1 cellular context compared by ENCODE assay signal in the genomic region with DNA sequence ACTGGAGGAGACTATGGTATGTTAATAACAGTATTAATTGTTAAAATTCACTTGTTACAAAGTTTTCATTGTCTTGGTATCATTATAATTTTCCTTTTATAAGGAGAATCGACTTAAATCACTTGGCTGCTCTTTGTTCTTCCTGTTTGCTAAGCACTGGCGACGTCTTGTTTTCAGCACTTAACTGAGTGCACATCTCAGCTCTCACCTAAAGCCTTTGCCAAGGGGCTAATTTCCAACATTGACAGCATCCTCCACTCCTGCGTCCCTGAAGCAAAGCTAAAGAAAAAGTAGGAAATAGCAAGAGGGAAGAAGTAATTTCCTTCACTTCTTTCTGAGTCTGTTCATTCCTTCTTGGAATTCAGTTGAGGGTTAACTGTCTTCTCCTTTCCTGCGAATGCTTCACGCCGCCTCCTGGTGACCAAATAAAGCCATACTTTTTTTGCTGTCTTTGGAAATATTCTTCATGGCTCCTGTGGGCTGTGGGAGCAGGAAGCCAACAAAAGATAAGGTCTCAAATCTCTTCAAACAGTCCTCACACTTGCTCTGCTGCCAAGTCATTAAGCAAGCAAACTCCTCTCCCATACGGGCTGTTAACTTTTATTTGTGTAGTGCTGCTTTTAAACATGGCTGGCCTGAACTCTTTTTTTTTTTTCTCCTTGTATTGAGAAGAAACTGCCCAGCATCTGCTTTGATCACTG.
TF ChIP-seq lines count a peak whose summit lies in the region.

No MANE protein-coding gene starts in this region.

TF ChIP-seq in GM23338, 12 proteins besides CTCF, POLR2A, EP300 and RAD21 (continued from another document):
- TF ChIP-seq, protein P1, sequence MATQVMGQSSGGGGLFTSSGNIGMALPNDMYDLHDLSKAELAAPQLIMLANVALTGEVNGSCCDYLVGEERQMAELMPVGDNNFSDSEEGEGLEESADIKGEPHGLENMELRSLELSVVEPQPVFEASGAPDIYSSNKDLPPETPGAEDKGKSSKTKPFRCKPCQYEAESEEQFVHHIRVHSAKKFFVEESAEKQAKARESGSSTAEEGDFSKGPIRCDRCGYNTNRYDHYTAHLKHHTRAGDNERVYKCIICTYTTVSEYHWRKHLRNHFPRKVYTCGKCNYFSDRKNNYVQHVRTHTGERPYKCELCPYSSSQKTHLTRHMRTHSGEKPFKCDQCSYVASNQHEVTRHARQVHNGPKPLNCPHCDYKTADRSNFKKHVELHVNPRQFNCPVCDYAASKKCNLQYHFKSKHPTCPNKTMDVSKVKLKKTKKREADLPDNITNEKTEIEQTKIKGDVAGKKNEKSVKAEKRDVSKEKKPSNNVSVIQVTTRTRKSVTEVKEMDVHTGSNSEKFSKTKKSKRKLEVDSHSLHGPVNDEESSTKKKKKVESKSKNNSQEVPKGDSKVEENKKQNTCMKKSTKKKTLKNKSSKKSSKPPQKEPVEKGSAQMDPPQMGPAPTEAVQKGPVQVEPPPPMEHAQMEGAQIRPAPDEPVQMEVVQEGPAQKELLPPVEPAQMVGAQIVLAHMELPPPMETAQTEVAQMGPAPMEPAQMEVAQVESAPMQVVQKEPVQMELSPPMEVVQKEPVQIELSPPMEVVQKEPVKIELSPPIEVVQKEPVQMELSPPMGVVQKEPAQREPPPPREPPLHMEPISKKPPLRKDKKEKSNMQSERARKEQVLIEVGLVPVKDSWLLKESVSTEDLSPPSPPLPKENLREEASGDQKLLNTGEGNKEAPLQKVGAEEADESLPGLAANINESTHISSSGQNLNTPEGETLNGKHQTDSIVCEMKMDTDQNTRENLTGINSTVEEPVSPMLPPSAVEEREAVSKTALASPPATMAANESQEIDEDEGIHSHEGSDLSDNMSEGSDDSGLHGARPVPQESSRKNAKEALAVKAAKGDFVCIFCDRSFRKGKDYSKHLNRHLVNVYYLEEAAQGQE (IDR thresholded peaks at IDR 0.05; ENCODE audit: unreplicated experiment): no peak
- TF ChIP-seq EZH2 (IDR thresholded peaks at IDR 0.05; ENCODE audit: low read depth, unreplicated experiment) (no peak), STAT1 (IDR thresholded peaks at IDR 0.05; ENCODE audit: unreplicated experiment) (no peak), ZNF331 (CRISPR knock-in tag; IDR thresholded peaks at IDR 0.05; ENCODE audit: low read depth) (no peak)
- TF ChIP-seq, protein P2, sequence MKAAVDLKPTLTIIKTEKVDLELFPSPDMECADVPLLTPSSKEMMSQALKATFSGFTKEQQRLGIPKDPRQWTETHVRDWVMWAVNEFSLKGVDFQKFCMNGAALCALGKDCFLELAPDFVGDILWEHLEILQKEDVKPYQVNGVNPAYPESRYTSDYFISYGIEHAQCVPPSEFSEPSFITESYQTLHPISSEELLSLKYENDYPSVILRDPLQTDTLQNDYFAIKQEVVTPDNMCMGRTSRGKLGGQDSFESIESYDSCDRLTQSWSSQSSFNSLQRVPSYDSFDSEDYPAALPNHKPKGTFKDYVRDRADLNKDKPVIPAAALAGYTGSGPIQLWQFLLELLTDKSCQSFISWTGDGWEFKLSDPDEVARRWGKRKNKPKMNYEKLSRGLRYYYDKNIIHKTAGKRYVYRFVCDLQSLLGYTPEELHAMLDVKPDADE (IDR thresholded peaks at IDR 0.05): no peak
